In the genomic region with DNA sequence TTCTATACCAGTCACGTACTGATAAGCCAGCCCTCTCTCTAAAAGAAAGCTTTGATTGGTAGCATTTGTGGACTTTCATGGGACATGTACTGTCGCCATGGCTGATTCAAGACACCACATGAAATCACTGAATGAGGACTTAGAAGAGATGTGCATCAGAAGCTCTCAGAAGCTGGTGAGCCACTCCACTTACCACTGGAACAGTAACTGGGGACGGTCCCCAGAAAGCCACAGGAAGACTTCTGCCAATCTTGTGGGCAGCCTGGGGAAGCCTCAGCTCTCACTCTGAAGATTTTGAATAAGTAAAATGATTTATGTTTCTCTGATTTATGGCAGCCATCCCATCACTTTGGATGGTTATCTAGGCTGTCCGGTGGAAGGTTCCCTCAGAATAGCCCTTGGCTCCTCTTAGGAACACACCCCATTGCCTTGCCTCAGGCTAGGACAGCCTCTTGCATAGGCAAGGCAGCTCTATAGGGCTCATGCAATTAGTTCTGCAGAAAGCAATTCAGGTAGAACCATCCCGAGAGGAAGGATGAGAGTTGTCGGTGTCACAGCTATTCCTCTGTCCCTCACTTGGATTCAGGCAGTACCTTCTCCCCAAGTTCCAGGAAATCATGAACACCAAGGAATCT, we compare ENCODE assay signal across 9 cellular contexts. TPM values are rescaled to one million over a fixed set of nuclear protein-coding genes. Genes with fewer than 3 reads are reported as not detected.
DNase-seq lines count a peak whose midpoint lies in the region; ATAC-seq and TF ChIP-seq lines count a peak whose summit lies in the region.
"Had no signal": no experiment of that assay in that cellular context is flagged by ENCODE, and none has a peak within 500 bp of the region (broad histone marks: within the 10 kb centered on the region; RNA-seq: fewer than 3 reads in every experiment).

No MANE protein-coding gene starts in this region.

- H3K9ac ChIP-seq in BLaER1 treated with 17β-estradiol and CSF1 and Interleukin-3, amounts not matched to agents 10 nM and 100 nM, result peak overlapping the region in 2 of 11 experiments; percentile 8 to 9; a peak in 1 of 22 replicates

- DNase-seq in activated naive CD4-positive, alpha-beta T cell treated with anti-CD3 and anti-CD28 coated beads, Interleukin-2, amount 10 ng/mL, durations not matched to agents 7 days and 5 days, result peak; percentile 60
- DNase-seq in right cardiac atrium (no peak), WERI-Rb-1 (no peak), uterus (no peak)
- DNase-seq: colonic mucosa had no signal

- H3K27ac ChIP-seq in BLaER1 treated with 17β-estradiol and CSF1 and Interleukin-3, amounts not matched to agents 10 nM and 100 nM, result no peak overlapping the region
- H3K27ac ChIP-seq in right cardiac atrium (ENCODE audit: low read length) (no peak overlapping the region), WERI-Rb-1 (no peak overlapping the region), uterus (no peak overlapping the region)
- H3K27ac ChIP-seq: colonic mucosa, hepatocyte had no signal

- H3K9me3 Mint-ChIP-seq in activated naive CD4-positive, alpha-beta T cell treated with anti-CD3 and anti-CD28 coated beads, Interleukin-2, amount 10 ng/mL, durations not matched to agents 7 days and 5 days, result no peaks in the 10 kb centered on the region

- H4K20me1 ChIP-seq in BLaER1 treated with 17β-estradiol and CSF1 and Interleukin-3, amounts not matched to agents 10 nM and 100 nM, result no peaks in the 10 kb centered on the region; a peak in 1 of 22 replicates

- H3K9me3 ChIP-seq in BLaER1 treated with 17β-estradiol and CSF1 and Interleukin-3, amounts not matched to agents 10 nM and 100 nM (replicated peaks in 1 of 11), result no peaks in the 10 kb centered on the region
- no peaks in the 10 kb centered on the region for H3K9me3 ChIP-seq in right cardiac atrium (ENCODE audit: control insufficient read depth, low read length)
- no peaks in the 10 kb centered on the region for H3K9me3 ChIP-seq in WERI-Rb-1 (ENCODE audit: severe bottlenecking)
- H3K9me3 ChIP-seq in uterus, result no peaks in the 10 kb centered on the region
- H3K9me3 ChIP-seq: colonic mucosa had no signal

- peaks cover 22 to 52% (median 43%) of the 10 kb centered on the region in 11 experiments; a peak in 20 of 22 replicates for H3K36me3 ChIP-seq in BLaER1 treated with 17β-estradiol and CSF1 and Interleukin-3, amounts not matched to agents 10 nM and 100 nM
- H3K36me3 ChIP-seq in WERI-Rb-1 (peaks cover 3% of the 10 kb centered on the region), uterus (no peaks in the 10 kb centered on the region)

- CTCF ChIA-PET in activated naive CD4-positive, alpha-beta T cell treated with anti-CD3 and anti-CD28 coated beads, Interleukin-2, amount 10 ng/mL, durations not matched to agents 7 days and 5 days (lab: Charles Lee), result interaction anchor here (0.8 to 5.1 kb wide), 12 partner anchors 8 to 141 kb away, joined by 3 to 34 read pairs (median 5); partner anchors contain the start of genes CIDEB and TINF2

- no peaks in the 10 kb centered on the region for H3K27me3 Mint-ChIP-seq in activated naive CD4-positive, alpha-beta T cell treated with anti-CD3 and anti-CD28 coated beads, Interleukin-2, amount 10 ng/mL, durations not matched to agents 7 days and 5 days

- no peak overlapping the region for H3K4me3 ChIP-seq in BLaER1 treated with 17β-estradiol and CSF1 and Interleukin-3, amounts not matched to agents 10 nM and 100 nM
- H3K4me3 ChIP-seq in right cardiac atrium (ENCODE audit: low read length) (no peak overlapping the region), WERI-Rb-1 (ENCODE audit: low read depth, low read length) (no peak overlapping the region), uterus (no peak overlapping the region)
- H3K4me3 ChIP-seq: colonic mucosa, hepatocyte had no signal

- no peak overlapping the region for H3K4me3 Mint-ChIP-seq in activated naive CD4-positive, alpha-beta T cell treated with anti-CD3 and anti-CD28 coated beads, Interleukin-2, amount 10 ng/mL, durations not matched to agents 7 days and 5 days

- no peak for TF ChIP-seq CTCF in WERI-Rb-1 (IDR thresholded peaks at IDR 0.05; ENCODE audit: low read depth, low read length)
- TF ChIP-seq CTCF in uterus (IDR thresholded peaks at IDR 0.05), result no peak

- no peak for TF ChIP-seq POLR2A in uterus (IDR thresholded peaks at IDR 0.05)

- intact Hi-C loops in right cardiac atrium (cut with DNase I) (loop anchor here in 1 of 4 donors (10.0 kb wide), 1 partner anchor 45 kb away; the partner anchor contains the start of gene TINF2), uterus (cut with DNase I; ENCODE audit: low total_unique reads) (loop anchor here (10.0 kb wide), 1 partner anchor 45 kb away; the partner anchor contains the start of gene TINF2)

- H3K4me1 ChIP-seq in BLaER1 treated with 17β-estradiol and CSF1 and Interleukin-3, amounts not matched to agents 10 nM and 100 nM, result peaks cover 14 to 31% (median 26%) of the 10 kb centered on the region in 10 experiments
- H3K4me1 ChIP-seq in right cardiac atrium (ENCODE audit: control insufficient read depth, insufficient read depth, low read length), result no peaks in the 10 kb centered on the region
- H3K4me1 ChIP-seq in uterus, result no peaks in the 10 kb centered on the region
- H3K4me1 ChIP-seq: colonic mucosa had no signal

- peak overlapping the region in 8 of 11 experiments; percentile 1 to 53 (median 10); a peak in 8 of 22 replicates for H3K4me2 ChIP-seq in BLaER1 treated with 17β-estradiol and CSF1 and Interleukin-3, amounts not matched to agents 10 nM and 100 nM
- H3K4me2 ChIP-seq: hepatocyte had no signal

- no peak overlapping the region for H3K27ac Mint-ChIP-seq in activated naive CD4-positive, alpha-beta T cell treated with anti-CD3 and anti-CD28 coated beads, Interleukin-2, amount 10 ng/mL, durations not matched to agents 7 days and 5 days

- peaks cover 30% of the 10 kb centered on the region for H3K36me3 Mint-ChIP-seq in activated naive CD4-positive, alpha-beta T cell treated with anti-CD3 and anti-CD28 coated beads, Interleukin-2, amount 10 ng/mL, durations not matched to agents 7 days and 5 days

- ATAC-seq in GM21723 (IDR thresholded peaks at IDR 0.05; ENCODE audit: unreplicated experiment) (peak; percentile 95), right cardiac atrium (no peak)

- 73% methylated on average over 6 of the region's 6 CpGs for WGBS in right cardiac atrium

- H3K27me3 ChIP-seq in BLaER1 treated with 17β-estradiol and CSF1 and Interleukin-3, amounts not matched to agents 10 nM and 100 nM, result no peaks in the 10 kb centered on the region
- H3K27me3 ChIP-seq in right cardiac atrium (ENCODE audit: control insufficient read depth, insufficient read depth) (no peaks in the 10 kb centered on the region), WERI-Rb-1 (ENCODE audit: insufficient read depth, low read depth, severe bottlenecking) (no peaks in the 10 kb centered on the region), uterus (no peaks in the 10 kb centered on the region)
- H3K27me3 ChIP-seq: colonic mucosa, hepatocyte had no signal

- H3K4me1 Mint-ChIP-seq in activated naive CD4-positive, alpha-beta T cell treated with anti-CD3 and anti-CD28 coated beads, Interleukin-2, amount 10 ng/mL, durations not matched to agents 7 days and 5 days, result peaks cover 21% of the 10 kb centered on the region

RNA-seq across cellular contexts. Expression of gene DHRS1, which starts 9.8 kb away (rescaled TPM):
- 10 to 100 TPM in 2 of 4 donors, 1 to 10 TPM in 2; 5.9 to 12.0 (median 10.4) TPM for total RNA-seq in right cardiac atrium
- polyA plus RNA-seq in right cardiac atrium, result 7.2 TPM
- total RNA-seq in uterus, result 10 to 100 TPM; 17.0 to 52.4 (median 37.7) TPM

RNA-seq across cellular contexts. Expression of gene NOP9, which starts 9.9 kb away (rescaled TPM):
- 10 to 100 TPM; 19.2 to 20.3 (median 19.6) TPM for total RNA-seq in right cardiac atrium
- 9.6 TPM for polyA plus RNA-seq in right cardiac atrium
- 10 to 100 TPM in 3 of 4 donors, 1 to 10 TPM in 1; 5.0 to 23.5 (median 22.5) TPM for total RNA-seq in uterus

RNA-seq across cellular contexts. Expression of gene CIDEB, which starts 18.0 kb away (rescaled TPM):
- total RNA-seq in right cardiac atrium (1 to 10 TPM; 5.8 to 8.5 (median 6.9) TPM), uterus (10 to 100 TPM in 2 of 4 donors, 1 to 10 TPM in 2; 1.3 to 25.5 (median 14.1) TPM)
- polyA plus RNA-seq in right cardiac atrium, result 3.6 TPM
- polyA plus RNA-seq: neural cell had no signal

RNA-seq across cellular contexts. Expression of gene RABGGTA, which starts 18.4 kb away (rescaled TPM):
- total RNA-seq in right cardiac atrium (10 to 100 TPM; 18.1 to 21.4 (median 20.8) TPM), uterus (10 to 100 TPM in 3 of 4 donors, 1 to 10 TPM in 1; 9.2 to 67.9 (median 23.2) TPM)
- 20.7 TPM for polyA plus RNA-seq in right cardiac atrium

RNA-seq across cellular contexts. Expression of gene LTB4R2, which starts 20.2 kb away (rescaled TPM):
- total RNA-seq in right cardiac atrium, result 1 to 10 TPM; 1.2 to 2.1 (median 1.4) TPM
- 0.66 TPM for polyA plus RNA-seq in right cardiac atrium
- 1 to 10 TPM in 3 of 4 donors, not detected in 1; 1.0 to 7.1 (median 5.6) TPM for total RNA-seq in uterus
